ENCODE assay signal across 1 cellular context in genomic region chr3:126746395-126747177, GRCh38.
A peak's percentile ranks its signal among the peaks of the same experiment; 100 is the strongest.
TF ChIP-seq lines count a peak whose summit lies in the region.

No MANE protein-coding gene starts in this region.

TF ChIP-seq in IMR-90, 13 proteins besides CTCF, POLR2A, EP300 and RAD21 (continued from another document):
- TF ChIP-seq SMC3 (IDR thresholded peaks at IDR 0.05; ENCODE audit: low read depth, low read length) (peak; percentile 10; the same call in 1 of the 2 replicates), USF2 (IDR thresholded peaks at IDR 0.05; ENCODE audit: low read depth, low read length) (peak; percentile 12; the same call in 1 of the 2 replicates)
